9 cellular contexts compared by ENCODE assay signal in genomic region chr2:169507698-169508097, GRCh38. TPM values are rescaled to one million over a fixed set of nuclear protein-coding genes. Genes with fewer than 3 reads are reported as not detected.
A peak's percentile ranks its signal among the peaks of the same experiment; 100 is the strongest.
DNase-seq lines count a peak whose midpoint lies in the region; ATAC-seq and TF ChIP-seq lines count a peak whose summit lies in the region.
"Had no signal": no experiment of that assay in that cellular context is flagged by ENCODE, and none has a peak within 500 bp of the region (broad histone marks: within the 10 kb centered on the region; RNA-seq: fewer than 3 reads in every experiment).

No MANE protein-coding gene starts in this region.

- TF ChIP-seq CTCF in chondrocyte (IDR thresholded peaks at IDR 0.05) = no peak

- H4K20me1 ChIP-seq in GM23248 (ENCODE audit: insufficient read depth) = no peaks in the 10 kb centered on the region

- DNase-seq in GM23248 (peak; percentile 69), NCI-H2081 treated with DMSO at 0.1 percent for 48 hours (lab: John Stamatoyannopoulos, UW) (peak; percentile 82), chondrocyte (ENCODE audit: low spot score) (no peak), pulmonary artery endothelial cell (ENCODE audit: low read depth, low spot score) (peak; percentile 67), NCI-H524 (lab: John Stamatoyannopoulos, UW) (no peak), pons (ENCODE audit: low spot score) (no peak)
- DNase-seq: activated CD8-positive, alpha-beta memory T cell treated with anti-CD3 and anti-CD28 coated beads, Interleukin-2, amount 50 U/mL, for 4 hours had no signal

- H3K36me3 Mint-ChIP-seq in chondrocyte (ENCODE audit: low read depth) = peaks cover 4% of the 10 kb centered on the region

- H3K79me2 ChIP-seq in GM23248 (ENCODE audit: insufficient read depth) = no peaks in the 10 kb centered on the region

- peak overlapping the region; percentile 13; the same call in 1 of the 2 replicates for H3K27ac ChIP-seq in GM23248

- H3K36me3 ChIP-seq in GM23248 (ENCODE audit: low read depth) = no peaks in the 10 kb centered on the region

- H3K9ac ChIP-seq in GM23248 = no peak overlapping the region

- no peaks in the 10 kb centered on the region for H3K9me2 ChIP-seq in GM23248 (ENCODE audit: insufficient read depth)

- H3K4me2 ChIP-seq in GM23248 (ENCODE audit: unreplicated experiment) = no peak overlapping the region

- H3K27me3 Mint-ChIP-seq in chondrocyte (ENCODE audit: low read depth) = no peaks in the 10 kb centered on the region

- no peak overlapping the region for H2AFZ ChIP-seq in GM23248

- H3K27me3 ChIP-seq in GM23248 (replicated peaks; ENCODE audit: insufficient read depth) = no peaks in the 10 kb centered on the region

- H3F3A ChIP-seq in GM23248 (ENCODE audit: insufficient read depth) = peaks cover 11% of the 10 kb centered on the region; the same call in 1 of the 2 replicates

- H3K4me1 Mint-ChIP-seq in chondrocyte (ENCODE audit: low read depth) = peaks cover 41% of the 10 kb centered on the region

- H3K4me3 Mint-ChIP-seq in chondrocyte (ENCODE audit: unreplicated experiment) = no peak overlapping the region

- no peak overlapping the region for H3K4me3 ChIP-seq in GM23248

- H3K9me3 ChIP-seq in GM23248 (ENCODE audit: low read depth) = no peaks in the 10 kb centered on the region

- H3K9me3 Mint-ChIP-seq in chondrocyte (ENCODE audit: low read depth) = peaks cover 4% of the 10 kb centered on the region

- ATAC-seq in GM18873 (IDR thresholded peaks at IDR 0.05; ENCODE audit: low FRiP score, unreplicated experiment) = no peak

- in situ Hi-C loops in GM23248 (cut with MboI) = no loop called here

- peaks cover 9% of the 10 kb centered on the region for H3K4me1 ChIP-seq in GM23248 (ENCODE audit: insufficient read depth)

- H3K27ac Mint-ChIP-seq in chondrocyte (ENCODE audit: unreplicated experiment) = peak overlapping the region; percentile 78

RNA-seq across cellular contexts. Expression of gene KLHL41, which starts 1.8 kb away (rescaled TPM):
- total RNA-seq in GM23248 (2014; rRNA removed; shearing (Covaris generic)) = 0.11 and 0.13 TPM in 2 replicates
- polyA plus RNA-seq in GM23248 (2016; fragmentation: Nextera tagmentation; extraction: Ambion mirVana) = 0.11 TPM in 1 of 2 replicates, not detected in the other
- total RNA-seq in chondrocyte = 1.4 to 2.3 TPM (median 2.2 TPM) in 3 replicates
- 0.13 and 0.28 TPM in 2 replicates for total RNA-seq in pulmonary artery endothelial cell
- total RNA-seq: epithelial cell of proximal tubule had no signal

RNA-seq across cellular contexts. Expression of gene BBS5, which starts 28.4 kb away (rescaled TPM):
- total RNA-seq in GM23248 (2014; rRNA removed; shearing (Covaris generic)) = 7.0 and 8.0 TPM in 2 replicates
- 2.8 and 4.5 TPM in 2 replicates for polyA plus RNA-seq in GM23248 (2016; fragmentation: Nextera tagmentation; extraction: Ambion mirVana)
- total RNA-seq in chondrocyte = 8.9 to 9.7 TPM (median 9.3 TPM) in 3 replicates
- total RNA-seq in pulmonary artery endothelial cell = 2.6 and 3.2 TPM in 2 replicates

Comparison
In these comparisons a context has a peak if more than half of its experiments do, and no peak if none do; other contexts are left out.
1. DNase-seq: peak in GM23248 (single experiment), NCI-H2081 treated with DMSO at 0.1 percent for 48 hours (single experiment) and pulmonary artery endothelial cell (single experiment); none in chondrocyte (single experiment), NCI-H524 (0 of 2) and pons (single experiment).